ENCODE assay signal across 33 cellular contexts in genomic region chr16:8575399-8575798, GRCh38. TPM values are rescaled to one million over a fixed set of nuclear protein-coding genes. Genes with fewer than 3 reads are reported as not detected.
"Had no signal": no experiment of that assay in that cellular context is flagged by ENCODE, and none has a peak within 500 bp of the region (broad histone marks: within the 10 kb centered on the region; RNA-seq: fewer than 3 reads in every experiment).

No MANE protein-coding gene starts in this region.

- ATAC-seq: activated CD4-positive, alpha-beta T cell treated with anti-CD3 and anti-CD28 coated beads for 36 hours; activated naive CD4-positive, alpha-beta T cell treated with anti-CD3 and anti-CD28 coated beads, Interleukin-2, amount 50 U/mL, for 72 hours; activated T-cell treated with anti-CD3 and anti-CD28 coated beads, Interleukin-2, amount 50 U/mL, for 72 hours; esophagus mucosa; foreskin keratinocyte; gastrocnemius medialis; heart left ventricle had no signal

- H3K9me3 ChIP-seq: ascending aorta, breast epithelium, colonic mucosa, gastrocnemius medialis, heart left ventricle had no signal

- H3K27me3 ChIP-seq: ascending aorta, colonic mucosa had no signal

- H3K36me3 ChIP-seq: ascending aorta, breast epithelium, cardiac muscle cell, colonic mucosa, gastrocnemius medialis, heart left ventricle, WERI-Rb-1 had no signal

- DNase-seq: activated CD4-positive, alpha-beta memory T cell treated with anti-CD3 and anti-CD28 coated beads, Interleukin-2, amount 10 ng/mL, durations not matched to agents 7 days and 5 days; activated CD4-positive, alpha-beta T cell treated with anti-CD3 and anti-CD28 coated beads for 36 hours; activated CD4-positive, alpha-beta T cell treated with anti-CD3 and anti-CD28 coated beads, Interleukin-2, amount 10 ng/mL, durations not matched to agents 24 days and 14 days; activated CD4-positive, alpha-beta T cell treated with anti-CD3 and anti-CD28 coated beads, Interleukin-2, amount 50 U/mL, for 4 hours; activated CD4-positive, CD25-positive, alpha-beta regulatory T cell; activated CD4-positive, CD25-positive, alpha-beta regulatory T cell treated with anti-CD3 and anti-CD28 coated beads, Interleukin-2, amount 50 U/mL, for 72 hours; activated CD8-positive, alpha-beta memory T cell treated with anti-CD3 and anti-CD28 coated beads, Interleukin-2, amount 50 U/mL, for 48 hours; activated gamma-delta T cell; activated naive CD4-positive, alpha-beta T cell; activated naive CD4-positive, alpha-beta T cell treated with anti-CD3 and anti-CD28 coated beads, Interleukin-2, amount 10 ng/mL, durations not matched to agents 7 days and 5 days; activated naive CD8-positive, alpha-beta T cell treated with anti-CD3 and anti-CD28 coated beads, Interleukin-2, amount 10 ng/mL, durations not matched to agents 7 days and 5 days; activated T-cell treated with anti-CD3 and anti-CD28 coated beads for 4 hours; activated T-cell treated with anti-CD3 and anti-CD28 coated beads, Interleukin-2, amount 50 U/mL, for 24 hours; activated T-cell treated with anti-CD3 and anti-CD28 coated beads, Interleukin-2, amount 50 U/mL, for 72 hours; central memory CD4-positive, alpha-beta T cell; cerebellar nuclear complex; colonic mucosa; dorsolateral prefrontal cortex; effector memory CD4-positive, alpha-beta T cell; endodermal cell; foreskin keratinocyte; gastrocnemius medialis; glutamatergic neuron; heart left ventricle; hypothalamus; T1000; WERI-Rb-1 had no signal

- H3K4me1 ChIP-seq: ascending aorta, breast epithelium, colonic mucosa, foreskin keratinocyte, gastrocnemius medialis had no signal

- H3K27ac ChIP-seq: ascending aorta, breast epithelium, cardiac muscle cell, colonic mucosa, dorsolateral prefrontal cortex, foreskin keratinocyte, gastrocnemius medialis, heart left ventricle, WERI-Rb-1 had no signal

- H3K4me3 ChIP-seq: ascending aorta, breast epithelium, cardiac muscle cell, colonic mucosa, dorsolateral prefrontal cortex, gastrocnemius medialis, heart left ventricle had no signal

RNA-seq across cellular contexts. Expression of gene TMEM114, which starts 14.9 kb away (rescaled TPM):
- total RNA-seq: activated CD4-positive, alpha-beta memory T cell treated with anti-CD3 and anti-CD28 coated beads, Interleukin-2, amount 10 ng/mL, durations not matched to agents 7 days and 5 days; activated CD4-positive, alpha-beta T cell treated with anti-CD3 and anti-CD28 coated beads for 36 hours; activated CD4-positive, alpha-beta T cell treated with anti-CD3 and anti-CD28 coated beads, Interleukin-2, amount 10 ng/mL, durations not matched to agents 24 days and 14 days; activated naive CD4-positive, alpha-beta T cell treated with anti-CD3 and anti-CD28 coated beads, Interleukin-2, amount 50 U/mL, for 72 hours; activated naive CD8-positive, alpha-beta T cell treated with anti-CD3 and anti-CD28 coated beads, Interleukin-2, amount 10 ng/mL, durations not matched to agents 7 days and 5 days; activated T-cell treated with anti-CD3 and anti-CD28 coated beads, Interleukin-2, amount 50 U/mL, for 72 hours; ascending aorta; breast epithelium; cardiac muscle cell; colonic mucosa; epithelial cell of proximal tubule; esophagus mucosa; foreskin keratinocyte; gastrocnemius medialis; heart left ventricle had no signal
- polyA plus RNA-seq: cardiac muscle cell, foreskin keratinocyte, heart left ventricle had no signal
